In the genomic region with DNA sequence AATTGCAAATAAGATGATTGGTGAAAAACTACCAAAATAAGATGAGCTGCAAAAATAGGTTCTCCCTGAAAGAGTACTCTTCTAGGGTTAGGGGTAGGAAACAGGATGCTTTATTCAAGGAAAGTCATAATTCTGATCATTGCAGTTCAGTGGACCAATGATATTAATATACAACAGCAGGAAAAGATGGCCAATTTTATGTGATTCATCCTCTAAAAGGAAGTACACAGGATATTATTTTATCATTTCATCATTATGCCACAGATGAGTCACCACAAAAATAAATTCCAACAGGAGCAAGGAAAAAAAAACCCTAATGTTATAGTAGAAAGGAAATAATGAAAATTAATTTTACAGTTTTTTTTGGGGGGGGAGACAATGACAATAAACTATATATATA, we compare ENCODE assay signal across 17 cellular contexts.
DNase-seq lines count a peak whose midpoint lies in the region; ATAC-seq and TF ChIP-seq lines count a peak whose summit lies in the region.
"Had no signal": no experiment of that assay in that cellular context is flagged by ENCODE, and none has a peak within 500 bp of the region (broad histone marks: within the 10 kb centered on the region; RNA-seq: fewer than 3 reads in every experiment).

No MANE protein-coding gene starts in this region.

- H3K4me1 ChIP-seq in Panc1 (ENCODE audit: control insufficient read depth, insufficient read depth, low read length), result no peaks in the 10 kb centered on the region
- H3K4me1 ChIP-seq: tibial nerve had no signal

- no TSS peak for BruUV-seq in Panc1 (replicated peaks; lab: Mats Ljungman, UMichigan)

- no peak for TF ChIP-seq CTCF in Panc1 (IDR thresholded peaks at IDR 0.05)
- no peak for TF ChIP-seq CTCF in epithelial cell of esophagus (IDR thresholded peaks at IDR 0.05; ENCODE audit: insufficient read depth, low read depth, low read length, missing control alignments)

- no peak for ATAC-seq in Panc1
- ATAC-seq in left ventricle myocardium superior, result no peak
- no peak for ATAC-seq in HG03457 (IDR thresholded peaks at IDR 0.05; ENCODE audit: unreplicated experiment)
- ATAC-seq: K562, left cardiac atrium had no signal

- DNase-seq in DMS53 treated with DMSO at 0.1 percent for 48 hours (lab: John Stamatoyannopoulos, UW; ENCODE audit: unreplicated experiment) (peak; percentile 0), Panc1 (ENCODE audit: low read depth, low spot score) (peak; percentile 8), epithelial cell of esophagus (ENCODE audit: low read depth) (peak; percentile 70), non-pigmented ciliary epithelial cell (ENCODE audit: low read depth) (peak; percentile 40), left ventricle myocardium superior (no peak), NCI-H2029 (lab: John Stamatoyannopoulos, UW) (no peak)
- DNase-seq in stimulated activated CD4-positive, alpha-beta T cell treated with anti-CD3 and anti-CD28 coated beads, Interleukin-12 subunit alpha, Interleukin-12 subunit beta, amount 100 ng/mL, for 4 hours, result no peak
- DNase-seq: activated CD4-positive, CD25-positive, alpha-beta regulatory T cell treated with anti-CD3 and anti-CD28 coated beads, Interleukin-2, amount 50 U/mL, for 72 hours; activated naive CD8-positive, alpha-beta T cell treated with anti-CD3 and anti-CD28 coated beads for 36 hours; left cardiac atrium; NCI-H1417; NCI-H446; OCI-M1 had no signal

- no peak overlapping the region for H3K4me3 ChIP-seq in Panc1 (ENCODE audit: low read depth in 2 of 2, low read length in 2 of 2)
- H3K4me3 ChIP-seq in epithelial cell of esophagus (ENCODE audit: low read length), result no peak overlapping the region
- H3K4me3 ChIP-seq: K562, tibial nerve had no signal

- no peaks in the 10 kb centered on the region for H3K9me3 ChIP-seq in Panc1 (ENCODE audit: control insufficient read depth, insufficient read depth, low read depth, low read length)
- H3K9me3 ChIP-seq: tibial nerve had no signal

- intact Hi-C loops in Panc1 (cut with micrococcal nuclease; ENCODE audit: unreplicated experiment) (no loop called here), left ventricle myocardium superior (cut with micrococcal nuclease) (no loop called here)

- no peaks in the 10 kb centered on the region for H3K36me3 ChIP-seq in Panc1 (ENCODE audit: control insufficient read depth, insufficient read depth, low read length)
- H3K36me3 ChIP-seq: tibial nerve had no signal

- H3K27me3 ChIP-seq in Panc1 (ENCODE audit: control insufficient read depth, insufficient read depth, low read length), result no peaks in the 10 kb centered on the region
- H3K27me3 ChIP-seq: tibial nerve had no signal

- no peak overlapping the region for H3K27ac ChIP-seq in Panc1 (ENCODE audit: low read length)
- H3K27ac ChIP-seq: C4-2B, tibial nerve had no signal

- POLR2A ChIA-PET in Panc1 (lab: Charles Lee), result no interaction called here

- in situ Hi-C loops in Panc1 (cut with HindIII; ENCODE audit: low pct_unique_long_range_greater_than_20kb, low sequenced_read_pairs), result no loop called here

- CTCF ChIA-PET in Panc1 (lab: Charles Lee), result no interaction called here

Comparison
In these comparisons a context has a peak if more than half of its experiments do, and no peak if none do; other contexts are left out.
1. DNase-seq: peak in DMS53 treated with DMSO at 0.1 percent for 48 hours (single experiment), Panc1 (single experiment), epithelial cell of esophagus (single experiment) and non-pigmented ciliary epithelial cell (single experiment); none in left ventricle myocardium superior (single experiment), stimulated activated CD4-positive, alpha-beta T cell treated with anti-CD3 and anti-CD28 coated beads, Interleukin-12 subunit alpha, Interleukin-12 subunit beta, amount 100 ng/mL, for 4 hours (single experiment) and NCI-H2029 (single experiment).